In genomic region chr1:31615414-31615813, GRCh38 we compare ENCODE assay signal across 1 cellular context.
TF ChIP-seq lines count a peak whose summit lies in the region.

No MANE protein-coding gene starts in this region.

TF ChIP-seq in H1, 55 proteins besides CTCF, POLR2A, EP300 and RAD21:
- TF ChIP-seq RFX5 (IDR thresholded peaks at IDR 0.05; ENCODE audit: borderline replicate concordance, low read depth, low read length) (no peak), RBBP5 (IDR thresholded peaks at IDR 0.05; ENCODE audit: borderline replicate concordance, low read depth, low read length) (no peak), HDAC6 (IDR thresholded peaks at IDR 0.05; ENCODE audit: low read depth, low read length) (no peak), YY1 (IDR thresholded peaks at IDR 0.05; ENCODE audit: low read depth, low read length) (no peak), SAP30 (IDR thresholded peaks at IDR 0.05; ENCODE audit: insufficient read depth, insufficient replicate concordance, low read length) (no peak)
